ENCODE assay signal across 8 cellular contexts in the genomic region with DNA sequence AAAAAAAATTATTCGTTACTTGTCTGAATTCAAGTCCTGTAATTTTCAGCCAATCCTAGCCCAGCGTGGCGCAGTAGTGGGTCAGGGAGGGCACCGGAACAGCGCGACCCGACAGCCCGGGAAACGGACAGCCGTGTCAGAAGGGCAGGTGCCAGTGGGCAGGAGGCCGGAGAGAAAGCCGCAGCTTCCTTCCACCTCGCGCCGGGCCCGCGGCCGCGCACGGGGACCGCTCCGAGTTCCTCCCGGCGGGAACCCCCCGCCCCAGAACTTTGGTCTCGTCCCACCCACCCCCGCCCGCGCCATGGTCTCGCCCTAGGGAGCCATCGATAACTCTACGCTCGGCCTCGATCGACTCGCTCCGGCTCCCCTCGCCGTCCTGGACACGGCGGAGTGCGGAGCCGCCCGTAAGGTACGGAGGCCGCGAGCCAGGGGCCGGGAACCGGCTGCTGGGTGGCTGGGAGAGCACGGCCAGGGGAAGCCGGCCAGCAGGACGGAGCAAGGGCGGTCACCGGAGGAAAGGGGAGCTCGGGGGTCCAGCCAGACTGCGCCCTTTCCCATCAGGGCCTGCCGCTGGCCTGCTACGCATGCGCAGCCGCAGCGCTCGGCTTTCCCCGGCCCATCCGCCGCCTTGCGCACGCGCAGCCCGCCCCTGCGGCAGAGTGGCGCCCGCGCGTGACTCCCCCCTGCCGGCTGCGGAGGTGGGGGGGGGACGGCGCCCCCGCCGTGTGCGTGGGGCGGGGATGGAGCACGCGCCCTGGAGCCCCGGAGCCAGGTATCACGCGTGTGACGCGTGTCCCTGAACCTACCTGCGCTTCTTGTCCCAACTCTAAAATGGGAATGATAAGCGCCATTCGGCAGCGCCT. TPM values are rescaled to one million over a fixed set of nuclear protein-coding genes. Genes with fewer than 3 reads are reported as not detected.
DNase-seq lines count a peak whose midpoint lies in the region; ATAC-seq and TF ChIP-seq lines count a peak whose summit lies in the region.

A gene with protein sequence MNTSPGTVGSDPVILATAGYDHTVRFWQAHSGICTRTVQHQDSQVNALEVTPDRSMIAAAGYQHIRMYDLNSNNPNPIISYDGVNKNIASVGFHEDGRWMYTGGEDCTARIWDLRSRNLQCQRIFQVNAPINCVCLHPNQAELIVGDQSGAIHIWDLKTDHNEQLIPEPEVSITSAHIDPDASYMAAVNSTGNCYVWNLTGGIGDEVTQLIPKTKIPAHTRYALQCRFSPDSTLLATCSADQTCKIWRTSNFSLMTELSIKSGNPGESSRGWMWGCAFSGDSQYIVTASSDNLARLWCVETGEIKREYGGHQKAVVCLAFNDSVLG (plus strand): TSS at position 351 of the 863 bp plus-strand sequence. CDS start 632 bp downstream, outside the sequence.

- H3K4me2 ChIP-seq in KMS-11, result peak within 1 kb of the TSS; percentile 98

- peak within 1 kb of the TSS; percentile 87 for H3K9ac ChIP-seq in KMS-11

- H3K27me3 ChIP-seq in KMS-11 (ENCODE audit: insufficient read depth, low read depth) (peaks cover 14% of the 10 kb centered on the region; the same call in 1 of the 2 replicates), SJCRH30 (no peaks in the 10 kb centered on the region), neutrophil (peaks cover 17% of the 10 kb centered on the region)

- H3K79me2 ChIP-seq in KMS-11 (ENCODE audit: insufficient read depth, low read depth), result peaks cover 7% of the 10 kb centered on the region

- no peaks in the 10 kb centered on the region for H4K20me1 ChIP-seq in KMS-11 (ENCODE audit: insufficient read depth)

- peak within 1 kb of the TSS; percentile 91 for H2AFZ ChIP-seq in KMS-11 (ENCODE audit: low read depth)

- TF ChIP-seq CTCF in KMS-11 (conservative IDR thresholded peaks at IDR 0.05; ENCODE audit: low read depth, low read length) (no peak), neutrophil (IDR thresholded peaks at IDR 0.05) (peak; percentile 28), subcutaneous adipose tissue (IDR thresholded peaks at IDR 0.05; ENCODE audit: low read depth) (no peak)

- H3K9me3 ChIP-seq in SJCRH30 (replicated peaks), result no peaks in the 10 kb centered on the region
- no peaks in the 10 kb centered on the region for H3K9me3 ChIP-seq in neutrophil

- no peak within 1 kb of the TSS for H3K4me3 ChIP-seq in KMS-11 (IDR thresholded peaks at IDR 0.05; ENCODE audit: insufficient read depth, low read depth, low read length)
- peak within 1 kb of the TSS; percentile 99 for H3K4me3 ChIP-seq in SJCRH30
- peak within 1 kb of the TSS; percentile 95 to 100 for H3K4me3 ChIP-seq in neutrophil (ENCODE audit: low read depth in 1 of 2, low read length in 1 of 2)

- ATAC-seq in GM21619 (IDR thresholded peaks at IDR 0.05; ENCODE audit: unreplicated experiment), result peak; percentile 54

- peak within 1 kb of the TSS; percentile 67 for H3K27ac ChIP-seq in KMS-11
- H3K27ac ChIP-seq in SJCRH30, result peak within 1 kb of the TSS; percentile 90
- peak within 1 kb of the TSS; percentile 88 for H3K27ac ChIP-seq in neutrophil

- peaks cover 15% of the 10 kb centered on the region for H3K4me1 ChIP-seq in KMS-11 (ENCODE audit: low read depth, poor library complexity, severe bottlenecking)
- no peaks in the 10 kb centered on the region for H3K4me1 ChIP-seq in SJCRH30
- peaks cover 25 to 27% of the 10 kb centered on the region in 2 experiments for H3K4me1 ChIP-seq in neutrophil (ENCODE audit: control insufficient read depth in 1 of 2, insufficient read depth in 1 of 2, low read depth in 1 of 2, low read length in 1 of 2)

- DNase-seq in EH (ENCODE audit: low read depth), result peak; percentile 84
- peak; percentile 77 to 86 for DNase-seq in SJCRH30
- DNase-seq in activated gamma-delta T cell treated with anti-CD3 and anti-CD28 coated beads, Interleukin-2, amount 50 U/mL, for 16 hours (ENCODE audit: low read depth), result peak; percentile 81
- peak; percentile 75 for DNase-seq in foreskin melanocyte

- H3K36me3 ChIP-seq in KMS-11 (ENCODE audit: insufficient read depth), result no peaks in the 10 kb centered on the region
- H3K36me3 ChIP-seq in SJCRH30, result peaks cover 3% of the 10 kb centered on the region; the same call in 1 of the 2 replicates
- peaks cover 24% of the 10 kb centered on the region for H3K36me3 ChIP-seq in neutrophil

RNA-seq across cellular contexts. Expression of the gene that starts here (rescaled TPM):
- total RNA-seq in SJCRH30 (2014; rRNA removed; shearing (Covaris generic)), result 28.8 and 32.8 TPM in 2 replicates
- total RNA-seq in subcutaneous adipose tissue, result 10 to 100 TPM; 29.3 to 58.8 (median 38.0) TPM
